ENCODE assay signal across 12 cellular contexts in genomic region chr14:51394391-51394790, GRCh38.
DNase-seq lines count a peak whose midpoint lies in the region; ATAC-seq, FAIRE-seq and TF ChIP-seq lines count a peak whose summit lies in the region.
"Had no signal": no experiment of that assay in that cellular context is flagged by ENCODE, and none has a peak within 500 bp of the region (broad histone marks: within the 10 kb centered on the region; RNA-seq: fewer than 3 reads in every experiment).

No MANE protein-coding gene starts in this region.

- H3K9me3 Mint-ChIP-seq in astrocyte (ENCODE audit: unreplicated experiment): no peaks in the 10 kb centered on the region
- H3K9me3 Mint-ChIP-seq in CD4-positive, alpha-beta T cell: no peaks in the 10 kb centered on the region
- H3K9me3 Mint-ChIP-seq: stimulated activated naive CD8-positive, alpha-beta T cell treated with anti-CD3 and anti-CD28 coated beads, Interleukin-15, Interleukin-2, amounts not matched to agents 100 ng/mL and 50 ng/mL, for 24 hours had no signal

- H3K4me2 ChIP-seq in GM23248 (ENCODE audit: unreplicated experiment) (peak overlapping the region; percentile 75), astrocyte (ENCODE audit: low read length) (no peak overlapping the region), hepatocyte (peak overlapping the region; percentile 3)

- 8 to 9% methylated on average over 4 of the region's 4 CpGs for WGBS in GM23248 (ENCODE audit: low coverage in 1 of 2, low lambda C conversion rate in 2 of 2, missing lambda C conversion rate in 2 of 2), 2 experiments
- 46% methylated on average over 4 of the region's 4 CpGs for WGBS in hepatocyte (ENCODE audit: low lambda C conversion rate, missing lambda C conversion rate)
- 43 to 54% (median 47%) methylated on average over 4 of the region's 4 CpGs for WGBS in stomach, 5 donors

- no peaks in the 10 kb centered on the region for H3K27me3 Mint-ChIP-seq in astrocyte (ENCODE audit: low read depth, unreplicated experiment)
- H3K27me3 Mint-ChIP-seq in CD4-positive, alpha-beta T cell: peaks cover 13% of the 10 kb centered on the region

- intact Hi-C loops in stomach (cut with DNase I; ENCODE audit: low total_unique reads): no loop called here
- intact Hi-C loops in CD4-positive, alpha-beta T cell (cut with DNase I, micrococcal nuclease): no loop called here

- no peaks in the 10 kb centered on the region for H3K9me3 ChIP-seq in GM23248 (ENCODE audit: low read depth)
- no peaks in the 10 kb centered on the region for H3K9me3 ChIP-seq in astrocyte (ENCODE audit: insufficient read depth, low read depth, low read length)
- H3K9me3 ChIP-seq in hepatocyte (ENCODE audit: low read depth): no peaks in the 10 kb centered on the region
- no peaks in the 10 kb centered on the region for H3K9me3 ChIP-seq in stomach
- H3K9me3 ChIP-seq in CD4-positive, alpha-beta T cell (ENCODE audit: control insufficient read depth, low read length): no peaks in the 10 kb centered on the region

- H3F3A ChIP-seq in GM23248 (ENCODE audit: insufficient read depth): peaks cover 53% of the 10 kb centered on the region

- no peak for ATAC-seq in HG02763 (IDR thresholded peaks at IDR 0.05; ENCODE audit: unreplicated experiment)
- ATAC-seq in HG02852 (IDR thresholded peaks at IDR 0.05; ENCODE audit: unreplicated experiment): no peak
- ATAC-seq in CD4-positive, alpha-beta T cell (ENCODE audit: poor library complexity): no peak
- ATAC-seq in GM21423 (IDR thresholded peaks at IDR 0.05; ENCODE audit: unreplicated experiment): no peak
- ATAC-seq: left colon had no signal

- H3K9ac ChIP-seq in GM23248 (peak overlapping the region; percentile 84), astrocyte (ENCODE audit: low read length) (peak overlapping the region; percentile 91)

- no peak for TF ChIP-seq POLR2A in stomach (IDR thresholded peaks at IDR 0.05)

- peak; percentile 59 for FAIRE-seq in astrocyte (lab: Jason Lieb, UNC)

- in situ Hi-C loops in GM23248 (cut with MboI): no loop called here

- peaks cover 36% of the 10 kb centered on the region for H3K4me1 Mint-ChIP-seq in astrocyte (ENCODE audit: low read depth, unreplicated experiment)
- H3K4me1 Mint-ChIP-seq in CD4-positive, alpha-beta T cell (ENCODE audit: low read depth): no peaks in the 10 kb centered on the region

- H3K4me1 ChIP-seq in GM23248 (ENCODE audit: insufficient read depth) (peaks cover 50% of the 10 kb centered on the region), astrocyte (ENCODE audit: insufficient read depth, low read length) (peaks cover 44% of the 10 kb centered on the region), hepatocyte (ENCODE audit: insufficient read depth) (peaks cover 27% of the 10 kb centered on the region), stomach (peaks cover 8 to 34% (median 25%) of the 10 kb centered on the region in 4 donors)

- TF ChIP-seq CTCF in astrocyte (IDR thresholded peaks at IDR 0.05; ENCODE audit: insufficient read depth, low read depth, low read length) (no peak), hepatocyte (IDR thresholded peaks at IDR 0.05; ENCODE audit: poor library complexity) (no peak), stomach (IDR thresholded peaks at IDR 0.05) (no peak)
- TF ChIP-seq CTCF in CD4-positive, alpha-beta T cell (IDR thresholded peaks at IDR 0.05): no peak

- H4K20me1 ChIP-seq in GM23248 (ENCODE audit: insufficient read depth) (no peaks in the 10 kb centered on the region), astrocyte (ENCODE audit: insufficient read depth, low read length) (no peaks in the 10 kb centered on the region), hepatocyte (ENCODE audit: insufficient read depth, poor library complexity, severe bottlenecking) (no peaks in the 10 kb centered on the region)

- CTCF ChIA-PET in CD4-positive, alpha-beta T cell (lab: Charles Lee): no interaction called here

- peak overlapping the region; percentile 13 for H2AFZ ChIP-seq in GM23248
- H2AFZ ChIP-seq in astrocyte (ENCODE audit: low read depth, low read length): no peak overlapping the region
- H2AFZ ChIP-seq in hepatocyte: no peak overlapping the region

- POLR2A ChIA-PET in CD4-positive, alpha-beta T cell (lab: Charles Lee): no interaction called here

- H3K27ac ChIP-seq in GM23248 (peak overlapping the region; percentile 98), astrocyte (ENCODE audit: low read depth, low read length) (peak overlapping the region; percentile 99), hepatocyte (peak overlapping the region; percentile 69), stomach (peak overlapping the region; percentile 52 to 82 (median 80))
- H3K27ac ChIP-seq in CD4-positive, alpha-beta T cell (ENCODE audit: low read depth, low read length): no peak overlapping the region

- no peaks in the 10 kb centered on the region for H3K36me3 Mint-ChIP-seq in astrocyte (ENCODE audit: low read depth, unreplicated experiment)
- no peaks in the 10 kb centered on the region for H3K36me3 Mint-ChIP-seq in CD4-positive, alpha-beta T cell (ENCODE audit: low read depth)

- no peaks in the 10 kb centered on the region for H3K9me2 ChIP-seq in GM23248 (ENCODE audit: insufficient read depth)
- H3K9me2 ChIP-seq in hepatocyte (replicated peaks; ENCODE audit: insufficient read depth): no peaks in the 10 kb centered on the region

- H3K27me3 ChIP-seq in GM23248 (replicated peaks; ENCODE audit: insufficient read depth): no peaks in the 10 kb centered on the region
- H3K27me3 ChIP-seq in astrocyte (ENCODE audit: insufficient read depth, low read length): no peaks in the 10 kb centered on the region
- H3K27me3 ChIP-seq in hepatocyte: no peaks in the 10 kb centered on the region
- no peaks in the 10 kb centered on the region for H3K27me3 ChIP-seq in stomach
- H3K27me3 ChIP-seq in CD4-positive, alpha-beta T cell (ENCODE audit: control insufficient read depth, insufficient read depth, low read length): no peaks in the 10 kb centered on the region

- DNase-seq in GM23248: peak; percentile 59
- DNase-seq in astrocyte (ENCODE audit: low read depth): no peak
- no peak for DNase-seq in hepatocyte (ENCODE audit: low spot score)
- DNase-seq in stomach: no peak
- DNase-seq in CD4-positive, alpha-beta T cell: no peak
- DNase-seq: KBM-7; left colon; stimulated activated CD4-positive, alpha-beta T cell treated with anti-CD3 and anti-CD28 coated beads, Interleukin-12 subunit alpha, Interleukin-12 subunit beta, amount 100 ng/mL, for 4 hours had no signal

- no peaks in the 10 kb centered on the region for H3K79me2 ChIP-seq in GM23248 (ENCODE audit: insufficient read depth)
- no peaks in the 10 kb centered on the region for H3K79me2 ChIP-seq in astrocyte (ENCODE audit: insufficient read depth, low read length)
- H3K79me2 ChIP-seq in hepatocyte: no peaks in the 10 kb centered on the region

- H3K4me3 Mint-ChIP-seq in astrocyte (ENCODE audit: unreplicated experiment): no peak overlapping the region
- H3K4me3 Mint-ChIP-seq in CD4-positive, alpha-beta T cell: no peak overlapping the region
- H3K4me3 Mint-ChIP-seq: stimulated activated naive CD8-positive, alpha-beta T cell treated with anti-CD3 and anti-CD28 coated beads, Interleukin-15, Interleukin-2, amounts not matched to agents 100 ng/mL and 50 ng/mL, for 24 hours had no signal

- H3K4me3 ChIP-seq in GM23248 (no peak overlapping the region), astrocyte (ENCODE audit: insufficient read depth, low read depth, low read length) (no peak overlapping the region), hepatocyte (no peak overlapping the region), stomach (no peak overlapping the region)

- no peak for TF ChIP-seq EP300 in stomach (IDR thresholded peaks at IDR 0.05)

- H3K36me3 ChIP-seq in GM23248 (ENCODE audit: low read depth) (no peaks in the 10 kb centered on the region), astrocyte (ENCODE audit: insufficient read depth, low read length) (no peaks in the 10 kb centered on the region), hepatocyte (replicated peaks; ENCODE audit: insufficient read depth, low read depth) (no peaks in the 10 kb centered on the region), stomach (no peaks in the 10 kb centered on the region)

- H3K27ac Mint-ChIP-seq in astrocyte (ENCODE audit: unreplicated experiment): peak overlapping the region; percentile 84
- no peak overlapping the region for H3K27ac Mint-ChIP-seq in CD4-positive, alpha-beta T cell
- H3K27ac Mint-ChIP-seq: stimulated activated naive CD8-positive, alpha-beta T cell treated with anti-CD3 and anti-CD28 coated beads, Interleukin-15, Interleukin-2, amounts not matched to agents 100 ng/mL and 50 ng/mL, for 24 hours had no signal
